In genomic region chr20:58907481-58908137, GRCh38 we compare ENCODE assay signal across 8 cellular contexts. TPM values are rescaled to one million over a fixed set of nuclear protein-coding genes. Genes with fewer than 3 reads are reported as not detected.
A peak's percentile ranks its signal among the peaks of the same experiment; 100 is the strongest.
DNase-seq lines count a peak whose midpoint lies in the region; ATAC-seq and TF ChIP-seq lines count a peak whose summit lies in the region.

No MANE protein-coding gene starts in this region.

- H3K79me1 ChIP-seq in trophoblast cell (ENCODE audit: low read length), result no peaks in the 10 kb centered on the region

- H3K27ac ChIP-seq in RWPE1 (no peak overlapping the region), trophoblast cell (ENCODE audit: low read depth, low read length) (no peak overlapping the region)

- no peak overlapping the region for H3K18ac ChIP-seq in trophoblast cell (ENCODE audit: low read length)

- peaks cover 35 to 70% of the 10 kb centered on the region in 2 experiments for H3K36me3 ChIP-seq in trophoblast cell (ENCODE audit: control insufficient read depth in 1 of 2, insufficient read depth in 2 of 2, low read length in 2 of 2)

- H2BK5ac ChIP-seq in trophoblast cell (ENCODE audit: low read depth, low read length, poor library complexity), result no peak overlapping the region

- no peak overlapping the region for H4K12ac ChIP-seq in trophoblast cell (ENCODE audit: low read depth, low read length)

- H3K27me3 Mint-ChIP-seq in activated naive CD8-positive, alpha-beta T cell treated with anti-CD3 and anti-CD28 coated beads, Interleukin-2, amount 10 ng/mL, durations not matched to agents 7 days and 5 days, result no peaks in the 10 kb centered on the region
- H3K27me3 Mint-ChIP-seq in glutamatergic neuron (ENCODE audit: unreplicated experiment), result no peaks in the 10 kb centered on the region

- peak overlapping the region; percentile 84 for H3K27ac Mint-ChIP-seq in activated naive CD8-positive, alpha-beta T cell treated with anti-CD3 and anti-CD28 coated beads, Interleukin-2, amount 10 ng/mL, durations not matched to agents 7 days and 5 days
- H3K27ac Mint-ChIP-seq in glutamatergic neuron (ENCODE audit: unreplicated experiment), result peak overlapping the region; percentile 71

- no CpG with 5 or more reads among the region's 10 CpGs for WGBS in trophoblast cell (ENCODE audit: extremely low coverage, insufficient coverage, insufficient read length)

- no peaks in the 10 kb centered on the region for H3K9me3 Mint-ChIP-seq in activated naive CD8-positive, alpha-beta T cell treated with anti-CD3 and anti-CD28 coated beads, Interleukin-2, amount 10 ng/mL, durations not matched to agents 7 days and 5 days
- peaks cover 6% of the 10 kb centered on the region for H3K9me3 Mint-ChIP-seq in glutamatergic neuron (ENCODE audit: unreplicated experiment)

- H4K8ac ChIP-seq in trophoblast cell (ENCODE audit: low read depth, low read length), result no peak overlapping the region

- no peak overlapping the region for H3K4ac ChIP-seq in trophoblast cell (ENCODE audit: low read depth, low read length)

- H3K4me1 Mint-ChIP-seq in activated naive CD8-positive, alpha-beta T cell treated with anti-CD3 and anti-CD28 coated beads, Interleukin-2, amount 10 ng/mL, durations not matched to agents 7 days and 5 days, result peaks cover 58% of the 10 kb centered on the region
- H3K4me1 Mint-ChIP-seq in glutamatergic neuron (ENCODE audit: low read depth, unreplicated experiment), result peaks cover 41% of the 10 kb centered on the region

- H3K9ac ChIP-seq in trophoblast cell (ENCODE audit: low read length), result no peak overlapping the region

- TF ChIP-seq CTCF in RWPE1 (conservative IDR thresholded peaks at IDR 0.05; ENCODE audit: low read depth), result no peak
- TF ChIP-seq CTCF in glutamatergic neuron (IDR thresholded peaks at IDR 0.05; ENCODE audit: partially characterized antibody, unreplicated experiment), result no peak

- no peaks in the 10 kb centered on the region for H3K27me3 ChIP-seq in trophoblast cell (ENCODE audit: insufficient read depth, low read length)

- H2AFZ ChIP-seq in trophoblast cell (ENCODE audit: insufficient read depth, low read length, poor library complexity), result no peak overlapping the region

- H3K4me3 Mint-ChIP-seq in activated naive CD8-positive, alpha-beta T cell treated with anti-CD3 and anti-CD28 coated beads, Interleukin-2, amount 10 ng/mL, durations not matched to agents 7 days and 5 days, result peak overlapping the region; percentile 80
- peak overlapping the region; percentile 87 for H3K4me3 Mint-ChIP-seq in glutamatergic neuron (ENCODE audit: unreplicated experiment)

- CTCF ChIA-PET in RWPE1 (lab: Yijun Ruan, JAX), result no interaction called here

- H3K4me1 ChIP-seq in trophoblast cell (ENCODE audit: control insufficient read depth in 1 of 2, insufficient read depth in 2 of 2, low read length in 2 of 2), result peaks cover 0 to 2% of the 10 kb centered on the region in 2 experiments

- no peak overlapping the region for H2AK5ac ChIP-seq in trophoblast cell (ENCODE audit: low read length)

- no peaks in the 10 kb centered on the region for H3K79me2 ChIP-seq in trophoblast cell (ENCODE audit: control insufficient read depth, insufficient read depth, low read length, poor library complexity)

- no peak overlapping the region for H3K14ac ChIP-seq in trophoblast cell (ENCODE audit: low read length)

- H4K91ac ChIP-seq in trophoblast cell (ENCODE audit: low read depth, low read length), result no peak overlapping the region

- H2BK12ac ChIP-seq in trophoblast cell (ENCODE audit: low read length), result no peak overlapping the region

- H2BK120ac ChIP-seq in trophoblast cell (ENCODE audit: insufficient read depth, low read length, poor library complexity), result no peak overlapping the region

- POLR2A ChIA-PET in RWPE1 (lab: Yijun Ruan, JAX; ENCODE audit: low non-redundant PET), result interaction anchor here (0.6 kb wide), 1 partner anchor 74 kb away, joined by 11 read pairs; no protein-coding TSS in a partner anchor
- POLR2A ChIA-PET in activated naive CD8-positive, alpha-beta T cell treated with anti-CD3 and anti-CD28 coated beads, Interleukin-2, amount 10 ng/mL, durations not matched to agents 7 days and 5 days (lab: Charles Lee), result interaction anchor here (0.9 to 2.0 kb wide), 8 partner anchors 8 to 257 kb away, joined by 3 to 13 read pairs (median 6); partner anchors contain the start of genes ATP5F1E and STX16

- H3K4me2 ChIP-seq in trophoblast cell (ENCODE audit: low read length), result peak overlapping the region; percentile 45

- H3K4me3 ChIP-seq in trophoblast cell (ENCODE audit: low read depth, low read length), result no peak overlapping the region

- H3K9me3 ChIP-seq in trophoblast cell (ENCODE audit: insufficient read depth, low read depth, low read length), result no peaks in the 10 kb centered on the region

- no peak overlapping the region for H3K23ac ChIP-seq in trophoblast cell (ENCODE audit: low read length)

- peaks cover 67% of the 10 kb centered on the region for H3K36me3 Mint-ChIP-seq in activated naive CD8-positive, alpha-beta T cell treated with anti-CD3 and anti-CD28 coated beads, Interleukin-2, amount 10 ng/mL, durations not matched to agents 7 days and 5 days
- peaks cover 5% of the 10 kb centered on the region for H3K36me3 Mint-ChIP-seq in glutamatergic neuron (ENCODE audit: unreplicated experiment)

- ATAC-seq in GM21576 (IDR thresholded peaks at IDR 0.05; ENCODE audit: unreplicated experiment), result peak; percentile 84
- ATAC-seq in activated naive CD8-positive, alpha-beta T cell treated with anti-CD3 and anti-CD28 coated beads, Interleukin-2, amount 10 ng/mL, durations not matched to agents 7 days and 5 days (ENCODE audit: low read depth), result peak; percentile 80

- peak; percentile 96 for DNase-seq in GF-D8 (lab: John Stamatoyannopoulos, UW)
- peak; percentile 25 for DNase-seq in HuH-7 (ENCODE audit: low spot score)
- DNase-seq in RWPE1 (ENCODE audit: low spot score), result peak; percentile 95
- DNase-seq in activated naive CD8-positive, alpha-beta T cell treated with anti-CD3 and anti-CD28 coated beads, Interleukin-2, amount 10 ng/mL, durations not matched to agents 7 days and 5 days, result peak; percentile 45
- peak; percentile 30 for DNase-seq in glutamatergic neuron
- DNase-seq in trophoblast cell, result peak; percentile 75 to 83
- no peak for DNase-seq in NCI-H1436 treated with DMSO at 0.1 percent for 48 hours (lab: John Stamatoyannopoulos, UW)

RNA-seq across cellular contexts. Expression of gene GNAS, which starts 55.1 kb away (rescaled TPM):
- 100 to 1,000 TPM; 912 to 979 TPM for total RNA-seq in activated naive CD8-positive, alpha-beta T cell treated with anti-CD3 and anti-CD28 coated beads, Interleukin-2, amount 10 ng/mL, durations not matched to agents 7 days and 5 days
- 1,989 TPM for total RNA-seq in glutamatergic neuron (ENCODE audit: unreplicated experiment)
- 1,560 and 1,575 TPM in 2 replicates for polyA plus RNA-seq in trophoblast cell (2013)

RNA-seq across cellular contexts. Expression of gene GNAS-AS1, which starts 56.9 kb away (rescaled TPM):
- total RNA-seq in activated naive CD8-positive, alpha-beta T cell treated with anti-CD3 and anti-CD28 coated beads, Interleukin-2, amount 10 ng/mL, durations not matched to agents 7 days and 5 days, result 1 to 10 TPM; 1.0 to 1.6 TPM
- total RNA-seq in glutamatergic neuron (ENCODE audit: unreplicated experiment), result 11.7 TPM
- polyA plus RNA-seq in trophoblast cell (2013), result 0.35 and 0.56 TPM in 2 replicates
